13 cellular contexts compared by ENCODE assay signal in genomic region chr6:106315765-106316375, GRCh38. TPM values are rescaled to one million over a fixed set of nuclear protein-coding genes. Genes with fewer than 3 reads are reported as not detected.
A peak's percentile ranks its signal among the peaks of the same experiment; 100 is the strongest.
DNase-seq lines count a peak whose midpoint lies in the region; ATAC-seq, FAIRE-seq and TF ChIP-seq lines count a peak whose summit lies in the region.
"Had no signal": no experiment of that assay in that cellular context is flagged by ENCODE, and none has a peak within 500 bp of the region (broad histone marks: within the 10 kb centered on the region; RNA-seq: fewer than 3 reads in every experiment).

No MANE protein-coding gene starts in this region.

- dilution Hi-C loops in endothelial cell of umbilical vein (cut with MboI; ENCODE audit: extremely low pct_ligation_motif_present, low sequenced_read_pairs) = no loop called here

- no peak overlapping the region for H3K4me2 ChIP-seq in endothelial cell of umbilical vein (ENCODE audit: insufficient read depth, low read length)

- ATAC-seq in aorta (ENCODE audit: low FRiP score) = no peak
- ATAC-seq: naive thymus-derived CD8-positive, alpha-beta T cell; WTC11 had no signal

- no peak for FAIRE-seq in endothelial cell of umbilical vein (lab: Jason Lieb, UNC)
- FAIRE-seq: endometrium had no signal

- WGBS in aorta, 2 donors = 58 to 65% methylated on average over 6 of the region's 6 CpGs

- DNase-seq in NCI-H510A treated with DMSO at 0.1 percent for 48 hours (lab: John Stamatoyannopoulos, UW) = peak; percentile 25
- DNase-seq in NCI-H510A (lab: John Stamatoyannopoulos, UW) = no peak
- peak in 50 of 76 experiments; percentile 4 to 89 (median 69) for DNase-seq in HUDEP-2 (lab: John Stamatoyannopoulos, UW; ENCODE audit: unreplicated experiment in 76 of 76)
- DNase-seq in RWPE1 (ENCODE audit: low spot score) = peak; percentile 8
- peak; percentile 23 for DNase-seq in endothelial cell of umbilical vein (ENCODE audit: low read depth, low spot score)
- no peak for DNase-seq in ecto neural progenitor cell (ENCODE audit: low spot score)
- DNase-seq in aorta = no peak
- DNase-seq in NCI-H146 treated with DMSO at 0.1 percent for 48 hours (lab: John Stamatoyannopoulos, UW; ENCODE audit: unreplicated experiment) = no peak
- DNase-seq: MG63; naive thymus-derived CD8-positive, alpha-beta T cell; sigmoid colon had no signal

- H3K36me3 ChIP-seq in endothelial cell of umbilical vein (ENCODE audit: control insufficient read depth in 2 of 2, extremely low read depth in 1 of 2, insufficient read depth in 2 of 2, low read length in 2 of 2) (no peaks in the 10 kb centered on the region), aorta (ENCODE audit: control insufficient read depth in 1 of 2, insufficient read depth in 2 of 2, low read length in 1 of 2) (peaks cover 0 to 3% of the 10 kb centered on the region in 2 donors)

- H3K4me3 ChIP-seq in endothelial cell of umbilical vein (replicated peaks in 1 of 3; ENCODE audit: insufficient read depth in 1 of 3, low read depth in 1 of 3, low read length in 3 of 3) (no peak overlapping the region), aorta (ENCODE audit: low read length in 2 of 2) (no peak overlapping the region)
- H3K4me3 ChIP-seq: MG63, sigmoid colon had no signal

- no peaks in the 10 kb centered on the region for H4K20me1 ChIP-seq in endothelial cell of umbilical vein (replicated peaks; ENCODE audit: control insufficient read depth, extremely low read depth, insufficient read depth, low read length)

- POLR2A ChIA-PET in RWPE1 (lab: Yijun Ruan, JAX; ENCODE audit: low non-redundant PET) = no interaction called here
- POLR2A ChIA-PET in endothelial cell of umbilical vein (lab: Charles Lee) = no interaction called here

- no peak overlapping the region for H3K9ac ChIP-seq in endothelial cell of umbilical vein (replicated peaks; ENCODE audit: extremely low read depth, insufficient read depth, low read length)

- CTCF ChIA-PET in RWPE1 (lab: Yijun Ruan, JAX) = interaction anchor here (0.6 kb wide), 1 partner anchor 476 kb away, joined by 3 read pairs; no protein-coding TSS in a partner anchor
- CTCF ChIA-PET in endothelial cell of umbilical vein (lab: Charles Lee) = interaction anchor here (1.0 to 1.1 kb wide), 2 partner anchors 10 to 36 kb away, joined by 3 to 4 read pairs; partner anchors contain the start of gene ATG5

- intact Hi-C loops in endothelial cell of umbilical vein (cut with micrococcal nuclease) = no loop called here
- intact Hi-C loops in aorta (cut with DNase I) = no loop called here

- TF ChIP-seq CTCF in RWPE1 (conservative IDR thresholded peaks at IDR 0.05; ENCODE audit: low read depth) (no peak), endothelial cell of umbilical vein (IDR thresholded peaks at IDR 0.05; ENCODE audit: extremely low read depth in 1 of 2, insufficient read depth in 1 of 2, low read depth in 1 of 2, low read length in 2 of 2) (no peak)

- H3K4me1 ChIP-seq in endothelial cell of umbilical vein (ENCODE audit: control insufficient read depth, extremely low read depth, insufficient read depth, low read length) (peaks cover 7% of the 10 kb centered on the region), aorta (ENCODE audit: control insufficient read depth in 1 of 2, insufficient read depth in 2 of 2, low read length in 2 of 2) (peaks cover 0 to 5% of the 10 kb centered on the region in 2 donors)

- BruUV-seq in endothelial cell of umbilical vein (replicated peaks; lab: Mats Ljungman, UMichigan) = no TSS peak

- H3K27ac ChIP-seq in RWPE1 (no peak overlapping the region), endothelial cell of umbilical vein (ENCODE audit: insufficient read depth, low read depth, low read length) (no peak overlapping the region), aorta (ENCODE audit: low read depth in 1 of 2, low read length in 2 of 2) (no peak overlapping the region)
- H3K27ac ChIP-seq: sigmoid colon had no signal

- no peak overlapping the region for H2AFZ ChIP-seq in endothelial cell of umbilical vein (ENCODE audit: low read depth, low read length)

- H3K9me3 ChIP-seq in endothelial cell of umbilical vein (replicated peaks; ENCODE audit: control insufficient read depth, insufficient read depth, low read length) = no peaks in the 10 kb centered on the region
- H3K9me3 ChIP-seq in aorta (ENCODE audit: control insufficient read depth, low read length) = no peaks in the 10 kb centered on the region
- H3K9me3 ChIP-seq: MG63, sigmoid colon had no signal

- H3K79me2 ChIP-seq in endothelial cell of umbilical vein (ENCODE audit: control insufficient read depth, insufficient read depth, low read length) = peaks cover 67% of the 10 kb centered on the region

- no peaks in the 10 kb centered on the region for H3K9me1 ChIP-seq in endothelial cell of umbilical vein (replicated peaks; ENCODE audit: control insufficient read depth, extremely low read depth, insufficient read depth, low read length)

- no peak for TF ChIP-seq POLR2A in endothelial cell of umbilical vein (IDR thresholded peaks at IDR 0.05; ENCODE audit: low read depth, low read length)

- H3K27me3 ChIP-seq in endothelial cell of umbilical vein (ENCODE audit: control insufficient read depth in 2 of 2, insufficient read depth in 2 of 2, low read length in 2 of 2) (no peaks in the 10 kb centered on the region), aorta (ENCODE audit: control insufficient read depth in 1 of 2, insufficient read depth in 2 of 2, low read length in 1 of 2) (no peaks in the 10 kb centered on the region)
- H3K27me3 ChIP-seq: MG63, sigmoid colon had no signal

TF ChIP-seq in endothelial cell of umbilical vein, 7 proteins besides CTCF, POLR2A, EP300 and RAD21:
- no peak for TF ChIP-seq POLR2AphosphoS5 (IDR thresholded peaks at IDR 0.05; ENCODE audit: insufficient read depth, low read depth, low read length)
- no peak for TF ChIP-seq MYC (IDR thresholded peaks at IDR 0.05; ENCODE audit: low read depth, low read length)

RNA-seq across cellular contexts. Expression of gene ATG5, which starts 9.7 kb away (rescaled TPM):
- 32.8 and 35.9 TPM in 2 replicates for total RNA-seq in endothelial cell of umbilical vein
- 10.0 and 14.1 TPM in 2 replicates for polyA plus RNA-seq in endothelial cell of umbilical vein
- polyA plus RNA-seq in endothelial cell of umbilical vein (2011; cell fraction: cytosol; rRNA removed) = 18.2 and 20.5 TPM in 2 replicates
- 19.4 and 23.9 TPM in 2 replicates for polyA plus RNA-seq in endothelial cell of umbilical vein (2011; cell fraction: nucleus; rRNA removed)
- polyA plus RNA-seq in endothelial cell of umbilical vein (2012) = 26.7 and 32.4 TPM in 2 replicates
- 11.2 and 19.2 TPM in 2 replicates for polyA minus RNA-seq in endothelial cell of umbilical vein
- 9.8 TPM for polyA minus RNA-seq in endothelial cell of umbilical vein (2011; cell fraction: cytosol; rRNA and poly(A)+ RNA removed)
- polyA minus RNA-seq in endothelial cell of umbilical vein (2011; cell fraction: nucleus; rRNA and poly(A)+ RNA removed) = 38.9 and 49.1 TPM in 2 replicates
- 10 to 100 TPM; 27.7 to 30.3 TPM for total RNA-seq in aorta
- 10 to 100 TPM; 17.5 to 34.6 TPM for polyA plus RNA-seq in aorta

RNA-seq across cellular contexts. Expression of gene CRYBG1, which starts 44.6 kb away (rescaled TPM):
- total RNA-seq in endothelial cell of umbilical vein = 25.0 and 30.1 TPM in 2 replicates
- 3.1 and 4.1 TPM in 2 replicates for polyA plus RNA-seq in endothelial cell of umbilical vein
- polyA plus RNA-seq in endothelial cell of umbilical vein (2011; cell fraction: cytosol; rRNA removed) = 3.4 and 3.7 TPM in 2 replicates
- 8.9 and 9.9 TPM in 2 replicates for polyA plus RNA-seq in endothelial cell of umbilical vein (2011; cell fraction: nucleus; rRNA removed)
- polyA plus RNA-seq in endothelial cell of umbilical vein (2012) = 4.0 and 9.3 TPM in 2 replicates
- 11.6 and 12.6 TPM in 2 replicates for polyA minus RNA-seq in endothelial cell of umbilical vein
- 5.1 TPM for polyA minus RNA-seq in endothelial cell of umbilical vein (2011; cell fraction: cytosol; rRNA and poly(A)+ RNA removed)
- polyA minus RNA-seq in endothelial cell of umbilical vein (2011; cell fraction: nucleus; rRNA and poly(A)+ RNA removed) = 13.5 and 15.4 TPM in 2 replicates
- 10 to 100 TPM in 1 of 2 donors, 1 to 10 TPM in 1; 6.2 to 12.7 TPM for total RNA-seq in aorta
- 1 to 10 TPM in 1 of 2 donors, under 1 TPM in 1; 0.41 to 5.4 TPM for polyA plus RNA-seq in aorta

Comparison
In these comparisons a context has a peak if more than half of its experiments do, and no peak if none do; other contexts are left out.
1. DNase-seq: peak in NCI-H510A treated with DMSO at 0.1 percent for 48 hours (single experiment), HUDEP-2 (50 of 76), RWPE1 (single experiment) and endothelial cell of umbilical vein (single experiment); none in NCI-H510A (single experiment), ecto neural progenitor cell (single experiment), aorta (0 of 2) and NCI-H146 treated with DMSO at 0.1 percent for 48 hours (single experiment).